Comparison of ENCODE assay signal across 19 cellular contexts in the genomic region with DNA sequence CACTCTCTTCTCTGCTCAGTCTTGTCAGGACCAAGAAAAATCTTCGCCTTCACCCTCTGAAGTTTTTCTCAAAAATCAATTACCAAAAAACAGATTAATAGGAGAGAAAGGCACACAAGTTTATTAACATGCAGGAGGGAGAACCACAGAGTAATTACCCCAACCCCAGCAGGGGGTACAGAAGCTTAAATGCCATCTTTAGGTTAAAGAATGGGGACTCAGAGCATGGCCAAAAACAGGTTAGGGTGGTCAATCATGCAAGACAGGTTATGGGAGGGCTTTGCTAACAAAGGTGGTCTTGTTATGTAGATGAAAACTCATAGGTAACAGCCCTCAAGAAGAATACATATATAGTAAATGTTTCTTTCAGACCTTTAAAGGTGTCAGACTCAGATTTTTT.
DNase-seq lines count a peak whose midpoint lies in the region; ATAC-seq and TF ChIP-seq lines count a peak whose summit lies in the region.
"Had no signal": no experiment of that assay in that cellular context is flagged by ENCODE, and none has a peak within 500 bp of the region (broad histone marks: within the 10 kb centered on the region; RNA-seq: fewer than 3 reads in every experiment).

No MANE protein-coding gene starts in this region.

- H3K4me3 Mint-ChIP-seq in nephron progenitor cell = no peak overlapping the region
- H3K4me3 Mint-ChIP-seq: CD4-positive, alpha-beta T cell; HFFc6 had no signal

- H3K9me3 ChIP-seq in DND-41 (ENCODE audit: insufficient read depth, low read length, severe bottlenecking) (no peaks in the 10 kb centered on the region), KOPT-K1 (ENCODE audit: insufficient read depth, low read length, poor library complexity, severe bottlenecking) (no peaks in the 10 kb centered on the region), SJCRH30 (replicated peaks) (no peaks in the 10 kb centered on the region)
- H3K9me3 ChIP-seq: Caco-2 had no signal

- H3K36me3 ChIP-seq in DND-41 (ENCODE audit: insufficient read depth, low read length) (no peaks in the 10 kb centered on the region), KOPT-K1 (ENCODE audit: insufficient read depth, low read length) (no peaks in the 10 kb centered on the region), SJCRH30 (no peaks in the 10 kb centered on the region)

- no peak overlapping the region for H3K4me3 ChIP-seq in DND-41 (ENCODE audit: low read depth in 1 of 2, low read length in 2 of 2)
- H3K4me3 ChIP-seq in SJCRH30 = no peak overlapping the region
- H3K4me3 ChIP-seq: GM12878, GM23248 had no signal

- H3K27ac Mint-ChIP-seq in nephron progenitor cell = peak overlapping the region; percentile 42
- H3K27ac Mint-ChIP-seq: CD4-positive, alpha-beta T cell; HFFc6 had no signal

- H3K27ac ChIP-seq in DND-41 (ENCODE audit: low read length) (no peak overlapping the region), KOPT-K1 (ENCODE audit: low read depth, low read length, poor library complexity, severe bottlenecking) (peak overlapping the region; percentile 34), SJCRH30 (no peak overlapping the region)
- H3K27ac ChIP-seq: C4-2B, GM23248 had no signal

- no peak overlapping the region for H3K9ac ChIP-seq in DND-41 (ENCODE audit: low read depth, low read length)
- H3K9ac ChIP-seq: GM23248 had no signal

- H3K27me3 ChIP-seq in DND-41 (ENCODE audit: insufficient read depth, low read length, poor library complexity) (no peaks in the 10 kb centered on the region), SJCRH30 (no peaks in the 10 kb centered on the region)

- DNase-seq in DND-41 (no peak), ELF-1 (ENCODE audit: low read depth, low spot score) (peak; percentile 51), nephron progenitor cell (no peak), NK-92 (lab: John Stamatoyannopoulos, UW; ENCODE audit: unreplicated experiment) (no peak), SJCRH30 (no peak), D341Med (ENCODE audit: low spot score) (no peak)
- DNase-seq: ACHN; Caco-2; CD4-positive, alpha-beta T cell; DMS153; DMS79; GM23248; HCEC 1CT; HFFc6; KG1 had no signal

- peak overlapping the region; percentile 25; the same call in 1 of the 2 replicates for H2AFZ ChIP-seq in DND-41 (ENCODE audit: low read depth, low read length)
- H2AFZ ChIP-seq: GM23248 had no signal

- peaks cover 3% of the 10 kb centered on the region; the same call in 1 of the 2 replicates for H3K79me2 ChIP-seq in DND-41 (ENCODE audit: insufficient read depth, low read length)

- H3K4me1 ChIP-seq in DND-41 (ENCODE audit: insufficient read depth, low read length) (peaks cover 11% of the 10 kb centered on the region), SJCRH30 (no peaks in the 10 kb centered on the region)

- H3K9me3 Mint-ChIP-seq in nephron progenitor cell = no peaks in the 10 kb centered on the region
- H3K9me3 Mint-ChIP-seq: CD4-positive, alpha-beta T cell; HFFc6 had no signal

- H3K36me3 Mint-ChIP-seq in nephron progenitor cell (ENCODE audit: low read depth) = no peaks in the 10 kb centered on the region

- no peak for TF ChIP-seq CTCF in DND-41 (IDR thresholded peaks at IDR 0.05; ENCODE audit: borderline replicate concordance, extremely low read depth, low read length, poor library complexity, severe bottlenecking)
- TF ChIP-seq CTCF in nephron progenitor cell (IDR thresholded peaks at IDR 0.05) = no peak

- peaks cover 4% of the 10 kb centered on the region for H3K27me3 Mint-ChIP-seq in nephron progenitor cell (ENCODE audit: low read depth, poor library complexity)
- H3K27me3 Mint-ChIP-seq: CD4-positive, alpha-beta T cell had no signal

- H3K4me2 ChIP-seq in DND-41 (ENCODE audit: insufficient read depth, low read length) = no peak overlapping the region

- ATAC-seq in DND-41 (ENCODE audit: insufficient read depth, low read depth) (no peak), GM18517 (IDR thresholded peaks at IDR 0.05; ENCODE audit: unreplicated experiment) (no peak)
- ATAC-seq: GM12878 had no signal

- no peaks in the 10 kb centered on the region for H4K20me1 ChIP-seq in DND-41 (ENCODE audit: insufficient read depth, low read length)

- peaks cover 57% of the 10 kb centered on the region for H3K4me1 Mint-ChIP-seq in nephron progenitor cell
